Comparison of ENCODE assay signal across 1 cellular context in the genomic region with DNA sequence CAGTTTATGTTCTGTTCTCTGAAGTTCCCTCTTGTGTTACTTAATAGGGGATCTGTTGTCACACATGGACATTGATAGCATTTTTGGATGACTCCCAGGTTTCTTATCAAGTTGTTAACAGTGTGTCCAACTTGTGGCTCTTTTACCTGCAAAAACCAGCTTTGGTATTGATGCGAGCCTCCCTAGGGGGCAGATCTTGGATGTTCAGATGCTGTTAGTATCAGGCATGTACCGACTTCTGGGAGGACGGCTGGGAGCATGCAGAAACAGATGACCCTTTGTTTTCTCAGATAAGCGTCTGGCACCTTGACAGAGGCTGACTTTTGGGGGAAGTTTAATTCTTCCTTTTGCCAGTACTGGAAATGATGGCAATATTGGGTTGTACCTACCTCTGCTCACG.
TF ChIP-seq lines count a peak whose summit lies in the region.

No MANE protein-coding gene starts in this region.

TF ChIP-seq in endothelial cell of umbilical vein, 7 proteins besides CTCF, POLR2A, EP300 and RAD21:
- TF ChIP-seq FOS (IDR thresholded peaks at IDR 0.05; ENCODE audit: borderline replicate concordance, insufficient read depth, low read length), result no peak
- TF ChIP-seq EZH2 (IDR thresholded peaks at IDR 0.05; ENCODE audit: borderline replicate concordance, low read depth, low read length, severe bottlenecking), result no peak
- no peak for TF ChIP-seq JUN (IDR thresholded peaks at IDR 0.05; ENCODE audit: borderline replicate concordance, insufficient read depth, insufficient read length, low read depth)
- TF ChIP-seq, protein P1, sequence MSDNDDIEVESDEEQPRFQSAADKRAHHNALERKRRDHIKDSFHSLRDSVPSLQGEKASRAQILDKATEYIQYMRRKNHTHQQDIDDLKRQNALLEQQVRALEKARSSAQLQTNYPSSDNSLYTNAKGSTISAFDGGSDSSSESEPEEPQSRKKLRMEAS (IDR thresholded peaks at IDR 0.05; ENCODE audit: insufficient read depth, insufficient read length), result no peak
- no peak for TF ChIP-seq MYC (IDR thresholded peaks at IDR 0.05; ENCODE audit: low read depth, low read length)
- TF ChIP-seq GATA2 (IDR thresholded peaks at IDR 0.05; ENCODE audit: insufficient read depth, insufficient read length, low read depth, low read length), result no peak
- TF ChIP-seq POLR2AphosphoS5 (IDR thresholded peaks at IDR 0.05; ENCODE audit: insufficient read depth, low read depth, low read length), result no peak
